1 cellular context compared by ENCODE assay signal in the genomic region with DNA sequence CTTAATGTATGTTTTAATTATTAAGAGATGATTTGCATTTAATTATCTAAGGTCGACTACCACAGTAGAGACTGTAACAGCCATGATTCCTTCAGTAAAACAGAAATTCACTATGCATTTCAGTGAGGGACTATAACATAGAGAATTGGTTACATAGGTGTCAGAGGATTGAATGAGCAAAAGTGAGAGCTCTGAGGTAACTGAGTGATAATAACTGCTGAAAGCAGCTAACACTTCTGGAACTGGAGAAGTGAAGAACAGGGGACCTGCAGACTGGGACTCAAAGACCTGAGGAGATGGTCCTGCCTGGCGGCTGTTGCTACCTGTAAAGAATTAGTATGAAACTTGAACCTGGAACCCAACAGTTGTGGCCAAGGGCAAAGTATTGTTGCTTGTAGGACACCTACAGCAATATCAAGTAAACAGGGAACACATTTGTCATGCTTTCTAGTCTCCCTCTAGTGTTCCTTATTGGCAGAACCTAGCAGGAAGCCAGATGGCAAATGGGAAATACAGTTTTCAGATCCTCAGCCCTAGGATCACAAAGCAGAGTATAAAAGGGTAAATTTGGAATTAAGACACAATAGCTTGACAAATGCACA.
TF ChIP-seq lines count a peak whose summit lies in the region.

No MANE protein-coding gene starts in this region.

TF ChIP-seq in K562, 482 proteins besides CTCF, POLR2A, EP300 and RAD21 (continued from another document and continues in another):
- TF ChIP-seq, protein P1, sequence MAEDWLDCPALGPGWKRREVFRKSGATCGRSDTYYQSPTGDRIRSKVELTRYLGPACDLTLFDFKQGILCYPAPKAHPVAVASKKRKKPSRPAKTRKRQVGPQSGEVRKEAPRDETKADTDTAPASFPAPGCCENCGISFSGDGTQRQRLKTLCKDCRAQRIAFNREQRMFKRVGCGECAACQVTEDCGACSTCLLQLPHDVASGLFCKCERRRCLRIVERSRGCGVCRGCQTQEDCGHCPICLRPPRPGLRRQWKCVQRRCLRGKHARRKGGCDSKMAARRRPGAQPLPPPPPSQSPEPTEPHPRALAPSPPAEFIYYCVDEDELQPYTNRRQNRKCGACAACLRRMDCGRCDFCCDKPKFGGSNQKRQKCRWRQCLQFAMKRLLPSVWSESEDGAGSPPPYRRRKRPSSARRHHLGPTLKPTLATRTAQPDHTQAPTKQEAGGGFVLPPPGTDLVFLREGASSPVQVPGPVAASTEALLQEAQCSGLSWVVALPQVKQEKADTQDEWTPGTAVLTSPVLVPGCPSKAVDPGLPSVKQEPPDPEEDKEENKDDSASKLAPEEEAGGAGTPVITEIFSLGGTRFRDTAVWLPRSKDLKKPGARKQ (CRISPR knock-in tag; IDR thresholded peaks at IDR 0.05), result no peak
- TF ChIP-seq RBM22 (IDR thresholded peaks at IDR 0.05; ENCODE audit: low read depth, low read length, poor library complexity, severe bottlenecking) (no peak), CBFB (CRISPR knock-in tag; IDR thresholded peaks at IDR 0.05) (no peak), HNRNPL (IDR thresholded peaks at IDR 0.05; ENCODE audit: low read depth, low read length) (no peak), ELF4 (CRISPR knock-in tag; IDR thresholded peaks at IDR 0.05) (no peak), RFX5 (IDR thresholded peaks at IDR 0.05; ENCODE audit: low read depth, low read length) (no peak), HSF4 (CRISPR knock-in tag; IDR thresholded peaks at IDR 0.05; ENCODE audit: borderline replicate concordance) (no peak), CBFA2T2 (conservative IDR thresholded peaks at IDR 0.05) (no peak), KDM5B (IDR thresholded peaks at IDR 0.05; ENCODE audit: insufficient replicate concordance, low read depth, low read length) (no peak), CC2D1A (IDR thresholded peaks at IDR 0.05) (peak; percentile 67; the same call in 1 of the 2 replicates), POLR2H (tag; IDR thresholded peaks at IDR 0.05; ENCODE audit: low read depth) (no peak), FOXM1 (IDR thresholded peaks at IDR 0.05; ENCODE audit: low read depth) (0 out of 2 replicates have a peak, but pooled peaks have one; percentile 20), FOXM1 (CRISPR knock-in tag; IDR thresholded peaks at IDR 0.05; ENCODE audit: low read depth) (no peak), PHF21A (IDR thresholded peaks at IDR 0.05; ENCODE audit: borderline replicate concordance, low read depth) (no peak), ZNF197 (CRISPR knock-in tag; IDR thresholded peaks at IDR 0.05; ENCODE audit: low read depth) (no peak), NFYB (IDR thresholded peaks at IDR 0.05; ENCODE audit: extremely low read depth, insufficient read length) (no peak), MCM3 (IDR thresholded peaks at IDR 0.05) (no peak), BRCA1 (IDR thresholded peaks at IDR 0.05) (no peak), BRCA1 (CRISPR knock-in tag; IDR thresholded peaks at IDR 0.05) (no peak), CCAR2 (IDR thresholded peaks at IDR 0.05; ENCODE audit: low read depth, low read length) (no peak), KHSRP (IDR thresholded peaks at IDR 0.05) (no peak), POLR2B (IDR thresholded peaks at IDR 0.05; ENCODE audit: low read depth, partially characterized antibody) (no peak)
- TF ChIP-seq, protein P2, sequence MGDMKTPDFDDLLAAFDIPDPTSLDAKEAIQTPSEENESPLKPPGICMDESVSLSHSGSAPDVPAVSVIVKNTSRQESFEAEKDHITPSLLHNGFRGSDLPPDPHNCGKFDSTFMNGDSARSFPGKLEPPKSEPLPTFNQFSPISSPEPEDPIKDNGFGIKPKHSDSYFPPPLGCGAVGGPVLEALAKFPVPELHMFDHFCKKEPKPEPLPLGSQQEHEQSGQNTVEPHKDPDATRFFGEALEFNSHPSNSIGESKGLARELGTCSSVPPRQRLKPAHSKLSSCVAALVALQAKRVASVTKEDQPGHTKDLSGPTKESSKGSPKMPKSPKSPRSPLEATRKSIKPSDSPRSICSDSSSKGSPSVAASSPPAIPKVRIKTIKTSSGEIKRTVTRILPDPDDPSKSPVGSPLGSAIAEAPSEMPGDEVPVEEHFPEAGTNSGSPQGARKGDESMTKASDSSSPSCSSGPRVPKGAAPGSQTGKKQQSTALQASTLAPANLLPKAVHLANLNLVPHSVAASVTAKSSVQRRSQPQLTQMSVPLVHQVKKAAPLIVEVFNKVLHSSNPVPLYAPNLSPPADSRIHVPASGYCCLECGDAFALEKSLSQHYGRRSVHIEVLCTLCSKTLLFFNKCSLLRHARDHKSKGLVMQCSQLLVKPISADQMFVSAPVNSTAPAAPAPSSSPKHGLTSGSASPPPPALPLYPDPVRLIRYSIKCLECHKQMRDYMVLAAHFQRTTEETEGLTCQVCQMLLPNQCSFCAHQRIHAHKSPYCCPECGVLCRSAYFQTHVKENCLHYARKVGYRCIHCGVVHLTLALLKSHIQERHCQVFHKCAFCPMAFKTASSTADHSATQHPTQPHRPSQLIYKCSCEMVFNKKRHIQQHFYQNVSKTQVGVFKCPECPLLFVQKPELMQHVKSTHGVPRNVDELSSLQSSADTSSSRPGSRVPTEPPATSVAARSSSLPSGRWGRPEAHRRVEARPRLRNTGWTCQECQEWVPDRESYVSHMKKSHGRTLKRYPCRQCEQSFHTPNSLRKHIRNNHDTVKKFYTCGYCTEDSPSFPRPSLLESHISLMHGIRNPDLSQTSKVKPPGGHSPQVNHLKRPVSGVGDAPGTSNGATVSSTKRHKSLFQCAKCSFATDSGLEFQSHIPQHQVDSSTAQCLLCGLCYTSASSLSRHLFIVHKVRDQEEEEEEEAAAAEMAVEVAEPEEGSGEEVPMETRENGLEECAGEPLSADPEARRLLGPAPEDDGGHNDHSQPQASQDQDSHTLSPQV (IDR thresholded peaks at IDR 0.05), result peak; percentile 46; the same call in 1 of the 2 replicates
- TF ChIP-seq, protein P3, sequence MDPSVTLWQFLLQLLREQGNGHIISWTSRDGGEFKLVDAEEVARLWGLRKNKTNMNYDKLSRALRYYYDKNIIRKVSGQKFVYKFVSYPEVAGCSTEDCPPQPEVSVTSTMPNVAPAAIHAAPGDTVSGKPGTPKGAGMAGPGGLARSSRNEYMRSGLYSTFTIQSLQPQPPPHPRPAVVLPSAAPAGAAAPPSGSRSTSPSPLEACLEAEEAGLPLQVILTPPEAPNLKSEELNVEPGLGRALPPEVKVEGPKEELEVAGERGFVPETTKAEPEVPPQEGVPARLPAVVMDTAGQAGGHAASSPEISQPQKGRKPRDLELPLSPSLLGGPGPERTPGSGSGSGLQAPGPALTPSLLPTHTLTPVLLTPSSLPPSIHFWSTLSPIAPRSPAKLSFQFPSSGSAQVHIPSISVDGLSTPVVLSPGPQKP (CRISPR knock-in tag; IDR thresholded peaks at IDR 0.05), result no peak
- TF ChIP-seq, protein P4, sequence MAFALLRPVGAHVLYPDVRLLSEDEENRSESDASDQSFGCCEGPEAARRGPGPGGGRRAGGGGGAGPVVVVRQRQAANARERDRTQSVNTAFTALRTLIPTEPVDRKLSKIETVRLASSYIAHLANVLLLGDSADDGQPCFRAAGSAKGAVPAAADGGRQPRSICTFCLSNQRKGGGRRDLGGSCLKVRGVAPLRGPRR (CRISPR knock-in tag; IDR thresholded peaks at IDR 0.05), result no peak
- TF ChIP-seq, protein P5, sequence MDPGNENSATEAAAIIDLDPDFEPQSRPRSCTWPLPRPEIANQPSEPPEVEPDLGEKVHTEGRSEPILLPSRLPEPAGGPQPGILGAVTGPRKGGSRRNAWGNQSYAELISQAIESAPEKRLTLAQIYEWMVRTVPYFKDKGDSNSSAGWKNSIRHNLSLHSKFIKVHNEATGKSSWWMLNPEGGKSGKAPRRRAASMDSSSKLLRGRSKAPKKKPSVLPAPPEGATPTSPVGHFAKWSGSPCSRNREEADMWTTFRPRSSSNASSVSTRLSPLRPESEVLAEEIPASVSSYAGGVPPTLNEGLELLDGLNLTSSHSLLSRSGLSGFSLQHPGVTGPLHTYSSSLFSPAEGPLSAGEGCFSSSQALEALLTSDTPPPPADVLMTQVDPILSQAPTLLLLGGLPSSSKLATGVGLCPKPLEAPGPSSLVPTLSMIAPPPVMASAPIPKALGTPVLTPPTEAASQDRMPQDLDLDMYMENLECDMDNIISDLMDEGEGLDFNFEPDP (CRISPR knock-in tag; IDR thresholded peaks at IDR 0.05), result no peak
- TF ChIP-seq, protein P6, sequence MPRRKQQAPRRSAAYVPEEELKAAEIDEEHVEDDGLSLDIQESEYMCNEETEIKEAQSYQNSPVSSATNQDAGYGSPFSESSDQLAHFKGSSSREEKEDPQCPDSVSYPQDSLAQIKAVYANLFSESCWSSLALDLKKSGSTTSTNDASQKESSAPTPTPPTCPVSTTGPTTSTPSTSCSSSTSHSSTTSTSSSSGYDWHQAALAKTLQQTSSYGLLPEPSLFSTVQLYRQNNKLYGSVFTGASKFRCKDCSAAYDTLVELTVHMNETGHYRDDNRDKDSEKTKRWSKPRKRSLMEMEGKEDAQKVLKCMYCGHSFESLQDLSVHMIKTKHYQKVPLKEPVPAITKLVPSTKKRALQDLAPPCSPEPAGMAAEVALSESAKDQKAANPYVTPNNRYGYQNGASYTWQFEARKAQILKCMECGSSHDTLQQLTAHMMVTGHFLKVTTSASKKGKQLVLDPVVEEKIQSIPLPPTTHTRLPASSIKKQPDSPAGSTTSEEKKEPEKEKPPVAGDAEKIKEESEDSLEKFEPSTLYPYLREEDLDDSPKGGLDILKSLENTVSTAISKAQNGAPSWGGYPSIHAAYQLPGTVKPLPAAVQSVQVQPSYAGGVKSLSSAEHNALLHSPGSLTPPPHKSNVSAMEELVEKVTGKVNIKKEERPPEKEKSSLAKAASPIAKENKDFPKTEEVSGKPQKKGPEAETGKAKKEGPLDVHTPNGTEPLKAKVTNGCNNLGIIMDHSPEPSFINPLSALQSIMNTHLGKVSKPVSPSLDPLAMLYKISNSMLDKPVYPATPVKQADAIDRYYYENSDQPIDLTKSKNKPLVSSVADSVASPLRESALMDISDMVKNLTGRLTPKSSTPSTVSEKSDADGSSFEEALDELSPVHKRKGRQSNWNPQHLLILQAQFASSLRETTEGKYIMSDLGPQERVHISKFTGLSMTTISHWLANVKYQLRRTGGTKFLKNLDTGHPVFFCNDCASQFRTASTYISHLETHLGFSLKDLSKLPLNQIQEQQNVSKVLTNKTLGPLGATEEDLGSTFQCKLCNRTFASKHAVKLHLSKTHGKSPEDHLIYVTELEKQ (CRISPR knock-in tag; IDR thresholded peaks at IDR 0.05), result no peak
- TF ChIP-seq, protein P7, sequence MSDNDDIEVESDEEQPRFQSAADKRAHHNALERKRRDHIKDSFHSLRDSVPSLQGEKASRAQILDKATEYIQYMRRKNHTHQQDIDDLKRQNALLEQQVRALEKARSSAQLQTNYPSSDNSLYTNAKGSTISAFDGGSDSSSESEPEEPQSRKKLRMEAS (CRISPR knock-in tag; IDR thresholded peaks at IDR 0.05), result no peak
- TF ChIP-seq, protein P8, sequence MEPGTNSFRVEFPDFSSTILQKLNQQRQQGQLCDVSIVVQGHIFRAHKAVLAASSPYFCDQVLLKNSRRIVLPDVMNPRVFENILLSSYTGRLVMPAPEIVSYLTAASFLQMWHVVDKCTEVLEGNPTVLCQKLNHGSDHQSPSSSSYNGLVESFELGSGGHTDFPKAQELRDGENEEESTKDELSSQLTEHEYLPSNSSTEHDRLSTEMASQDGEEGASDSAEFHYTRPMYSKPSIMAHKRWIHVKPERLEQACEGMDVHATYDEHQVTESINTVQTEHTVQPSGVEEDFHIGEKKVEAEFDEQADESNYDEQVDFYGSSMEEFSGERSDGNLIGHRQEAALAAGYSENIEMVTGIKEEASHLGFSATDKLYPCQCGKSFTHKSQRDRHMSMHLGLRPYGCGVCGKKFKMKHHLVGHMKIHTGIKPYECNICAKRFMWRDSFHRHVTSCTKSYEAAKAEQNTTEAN (CRISPR knock-in tag; IDR thresholded peaks at IDR 0.05), result no peak
- TF ChIP-seq, protein P9, sequence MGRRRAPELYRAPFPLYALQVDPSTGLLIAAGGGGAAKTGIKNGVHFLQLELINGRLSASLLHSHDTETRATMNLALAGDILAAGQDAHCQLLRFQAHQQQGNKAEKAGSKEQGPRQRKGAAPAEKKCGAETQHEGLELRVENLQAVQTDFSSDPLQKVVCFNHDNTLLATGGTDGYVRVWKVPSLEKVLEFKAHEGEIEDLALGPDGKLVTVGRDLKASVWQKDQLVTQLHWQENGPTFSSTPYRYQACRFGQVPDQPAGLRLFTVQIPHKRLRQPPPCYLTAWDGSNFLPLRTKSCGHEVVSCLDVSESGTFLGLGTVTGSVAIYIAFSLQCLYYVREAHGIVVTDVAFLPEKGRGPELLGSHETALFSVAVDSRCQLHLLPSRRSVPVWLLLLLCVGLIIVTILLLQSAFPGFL (CRISPR knock-in tag; IDR thresholded peaks at IDR 0.05), result no peak
- TF ChIP-seq, protein P10, sequence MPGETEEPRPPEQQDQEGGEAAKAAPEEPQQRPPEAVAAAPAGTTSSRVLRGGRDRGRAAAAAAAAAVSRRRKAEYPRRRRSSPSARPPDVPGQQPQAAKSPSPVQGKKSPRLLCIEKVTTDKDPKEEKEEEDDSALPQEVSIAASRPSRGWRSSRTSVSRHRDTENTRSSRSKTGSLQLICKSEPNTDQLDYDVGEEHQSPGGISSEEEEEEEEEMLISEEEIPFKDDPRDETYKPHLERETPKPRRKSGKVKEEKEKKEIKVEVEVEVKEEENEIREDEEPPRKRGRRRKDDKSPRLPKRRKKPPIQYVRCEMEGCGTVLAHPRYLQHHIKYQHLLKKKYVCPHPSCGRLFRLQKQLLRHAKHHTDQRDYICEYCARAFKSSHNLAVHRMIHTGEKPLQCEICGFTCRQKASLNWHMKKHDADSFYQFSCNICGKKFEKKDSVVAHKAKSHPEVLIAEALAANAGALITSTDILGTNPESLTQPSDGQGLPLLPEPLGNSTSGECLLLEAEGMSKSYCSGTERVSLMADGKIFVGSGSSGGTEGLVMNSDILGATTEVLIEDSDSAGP (CRISPR knock-in tag; IDR thresholded peaks at IDR 0.05), result no peak
- TF ChIP-seq, protein P11, sequence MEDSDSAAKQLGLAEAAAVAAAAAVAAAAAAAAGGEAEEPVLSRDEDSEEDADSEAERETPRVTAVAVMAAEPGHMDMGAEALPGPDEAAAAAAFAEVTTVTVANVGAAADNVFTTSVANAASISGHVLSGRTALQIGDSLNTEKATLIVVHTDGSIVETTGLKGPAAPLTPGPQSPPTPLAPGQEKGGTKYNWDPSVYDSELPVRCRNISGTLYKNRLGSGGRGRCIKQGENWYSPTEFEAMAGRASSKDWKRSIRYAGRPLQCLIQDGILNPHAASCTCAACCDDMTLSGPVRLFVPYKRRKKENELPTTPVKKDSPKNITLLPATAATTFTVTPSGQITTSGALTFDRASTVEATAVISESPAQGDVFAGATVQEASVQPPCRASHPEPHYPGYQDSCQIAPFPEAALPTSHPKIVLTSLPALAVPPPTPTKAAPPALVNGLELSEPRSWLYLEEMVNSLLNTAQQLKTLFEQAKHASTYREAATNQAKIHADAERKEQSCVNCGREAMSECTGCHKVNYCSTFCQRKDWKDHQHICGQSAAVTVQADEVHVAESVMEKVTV (CRISPR knock-in tag; IDR thresholded peaks at IDR 0.05), result peak; percentile 40; the same call in 1 of the 2 replicates
- TF ChIP-seq, protein P12, sequence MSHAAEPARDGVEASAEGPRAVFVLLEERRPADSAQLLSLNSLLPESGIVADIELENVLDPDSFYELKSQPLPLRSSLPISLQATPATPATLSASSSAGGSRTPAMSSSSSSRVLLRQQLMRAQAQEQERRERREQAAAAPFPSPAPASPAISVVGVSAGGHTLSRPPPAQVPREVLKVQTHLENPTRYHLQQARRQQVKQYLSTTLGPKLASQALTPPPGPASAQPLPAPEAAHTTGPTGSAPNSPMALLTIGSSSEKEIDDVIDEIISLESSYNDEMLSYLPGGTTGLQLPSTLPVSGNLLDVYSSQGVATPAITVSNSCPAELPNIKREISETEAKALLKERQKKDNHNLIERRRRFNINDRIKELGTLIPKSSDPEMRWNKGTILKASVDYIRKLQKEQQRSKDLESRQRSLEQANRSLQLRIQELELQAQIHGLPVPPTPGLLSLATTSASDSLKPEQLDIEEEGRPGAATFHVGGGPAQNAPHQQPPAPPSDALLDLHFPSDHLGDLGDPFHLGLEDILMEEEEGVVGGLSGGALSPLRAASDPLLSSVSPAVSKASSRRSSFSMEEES (CRISPR knock-in tag; IDR thresholded peaks at IDR 0.05), result no peak
